Comparison of ENCODE assay signal across 1 cellular context in genomic region chr7:45417735-45418134, GRCh38.
TF ChIP-seq lines count a peak whose summit lies in the region.

No MANE protein-coding gene starts in this region.

TF ChIP-seq in A549, 52 proteins besides CTCF, POLR2A, EP300 and RAD21 (continued from another document):
- TF ChIP-seq FOSL2 (IDR thresholded peaks at IDR 0.05) (no peak), FOSL2 (CRISPR knock-in tag; IDR thresholded peaks at IDR 0.05) (no peak), BHLHE40 (IDR thresholded peaks at IDR 0.05; ENCODE audit: low read depth, low read length) (no peak), CBX2 (IDR thresholded peaks at IDR 0.05; ENCODE audit: borderline replicate concordance, low read depth) (no peak), MAZ (IDR thresholded peaks at IDR 0.05; ENCODE audit: borderline replicate concordance, low read depth, low read length) (no peak), PHF8 (IDR thresholded peaks at IDR 0.05; ENCODE audit: borderline replicate concordance, low read depth) (no peak), SREBF2 (IDR thresholded peaks at IDR 0.05) (no peak), ZC3H11A (IDR thresholded peaks at IDR 0.05) (no peak), CEBPB (IDR thresholded peaks at IDR 0.05) (no peak), PBX3 (IDR thresholded peaks at IDR 0.05) (no peak)
- TF ChIP-seq, protein P1, sequence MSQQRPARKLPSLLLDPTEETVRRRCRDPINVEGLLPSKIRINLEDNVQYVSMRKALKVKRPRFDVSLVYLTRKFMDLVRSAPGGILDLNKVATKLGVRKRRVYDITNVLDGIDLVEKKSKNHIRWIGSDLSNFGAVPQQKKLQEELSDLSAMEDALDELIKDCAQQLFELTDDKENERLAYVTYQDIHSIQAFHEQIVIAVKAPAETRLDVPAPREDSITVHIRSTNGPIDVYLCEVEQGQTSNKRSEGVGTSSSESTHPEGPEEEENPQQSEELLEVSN (IDR thresholded peaks at IDR 0.05; ENCODE audit: borderline replicate concordance, low read depth): no peak
TF ChIP-seq in A549: peak in this region for 0.
